In genomic region chr1:155171836-155172731, GRCh38 we compare ENCODE assay signal across 9 cellular contexts. TPM values are rescaled to one million over a fixed set of nuclear protein-coding genes. Genes with fewer than 3 reads are reported as not detected.
DNase-seq lines count a peak whose midpoint lies in the region; ATAC-seq, FAIRE-seq and TF ChIP-seq lines count a peak whose summit lies in the region.
"Had no signal": no experiment of that assay in that cellular context is flagged by ENCODE, and none has a peak within 500 bp of the region (broad histone marks: within the 10 kb centered on the region; RNA-seq: fewer than 3 reads in every experiment).

No MANE protein-coding gene starts in this region.

- H3K4me2 ChIP-seq in fibroblast of lung (ENCODE audit: extremely low read depth, insufficient read depth, low read length): peak overlapping the region; percentile 95

- peak overlapping the region; percentile 93 for H3K4me3 Mint-ChIP-seq in activated naive CD4-positive, alpha-beta T cell treated with anti-CD3 and anti-CD28 coated beads for 36 hours

- CTCF ChIA-PET in activated naive CD4-positive, alpha-beta T cell treated with anti-CD3 and anti-CD28 coated beads for 36 hours (lab: Charles Lee): interaction anchor here (0.6 to 12.0 kb wide), 28 partner anchors 8 to 228 kb away, joined by 3 to 234 read pairs (median 6); partner anchors contain the start of genes MTX1, SLC50A1 and THBS3

- H3K9me3 ChIP-seq in fibroblast of lung (ENCODE audit: control insufficient read depth, insufficient read depth, low read depth, low read length) (no peaks in the 10 kb centered on the region), psoas muscle (no peaks in the 10 kb centered on the region)

- H3K4me3 ChIP-seq in fibroblast of lung (replicated peaks in 1 of 4; ENCODE audit: control extremely low read depth in 1 of 4, insufficient read depth in 1 of 4, low read depth in 3 of 4, low read length in 4 of 4) (peak overlapping the region; percentile 76 to 97 (median 94)), psoas muscle (peak overlapping the region; percentile 74)

- H3K9ac ChIP-seq in fibroblast of lung (ENCODE audit: insufficient read depth, low read length): peak overlapping the region; percentile 96

- no peak; the same call in 2 of the 3 replicates for ATAC-seq in SK-N-SH treated with all-trans-retinoic acid at 6 μM for 48 hours
- no peak for ATAC-seq in psoas muscle

- no peaks in the 10 kb centered on the region for H3K9me3 Mint-ChIP-seq in activated naive CD4-positive, alpha-beta T cell treated with anti-CD3 and anti-CD28 coated beads for 36 hours

- 32 to 39% (median 35%) methylated on average over 8 of the region's 8 CpGs for WGBS in psoas muscle, 3 donors

- H3K27me3 Mint-ChIP-seq in activated naive CD4-positive, alpha-beta T cell treated with anti-CD3 and anti-CD28 coated beads for 36 hours (ENCODE audit: low read depth): no peaks in the 10 kb centered on the region

- H3K4me1 ChIP-seq in fibroblast of lung (ENCODE audit: control insufficient read depth, extremely low read depth, insufficient read depth, low read length): peaks cover 12% of the 10 kb centered on the region
- peaks cover 10% of the 10 kb centered on the region for H3K4me1 ChIP-seq in psoas muscle

- peaks cover 11% of the 10 kb centered on the region for H3K36me3 Mint-ChIP-seq in activated naive CD4-positive, alpha-beta T cell treated with anti-CD3 and anti-CD28 coated beads for 36 hours (ENCODE audit: low read depth)

- DNase-seq in activated naive CD4-positive, alpha-beta T cell treated with anti-CD3 and anti-CD28 coated beads for 36 hours: no peak
- no peak for DNase-seq in activated naive CD4-positive, alpha-beta T cell (lab: John Stamatoyannopoulos, UW)
- DNase-seq in fibroblast of lung (ENCODE audit: low read depth in 2 of 2): no peak
- no peak for DNase-seq in psoas muscle
- DNase-seq in GM12892 (ENCODE audit: insufficient read length): no peak
- no peak for DNase-seq in foreskin melanocyte
- no peak for DNase-seq in HK-2 (ENCODE audit: unreplicated experiment)

- peak overlapping the region; percentile 97 for H3K27ac Mint-ChIP-seq in activated naive CD4-positive, alpha-beta T cell treated with anti-CD3 and anti-CD28 coated beads for 36 hours

- H3K4me1 Mint-ChIP-seq in activated naive CD4-positive, alpha-beta T cell treated with anti-CD3 and anti-CD28 coated beads for 36 hours (ENCODE audit: low read depth): peaks cover 53% of the 10 kb centered on the region

- H3K36me3 ChIP-seq in fibroblast of lung (ENCODE audit: control insufficient read depth, insufficient read depth, low read length) (peaks cover 3% of the 10 kb centered on the region), psoas muscle (ENCODE audit: insufficient read depth in 1 of 2, low read depth in 1 of 2) (peaks cover 0 to 27% of the 10 kb centered on the region in 2 donors)

- H3K27ac ChIP-seq in fibroblast of lung (ENCODE audit: insufficient read depth, low read length) (peak overlapping the region; percentile 98), psoas muscle (peak overlapping the region; percentile 81)

- TF ChIP-seq CTCF in fibroblast of lung (conservative IDR thresholded peaks at IDR 0.05 in 1 of 2, IDR thresholded peaks at IDR 0.05 in 1 of 2; ENCODE audit: low read depth in 1 of 2, low read length in 2 of 2): no peak
- no peak for TF ChIP-seq CTCF in psoas muscle (IDR thresholded peaks at IDR 0.05)

- H3K27me3 ChIP-seq in fibroblast of lung (ENCODE audit: control insufficient read depth, insufficient read depth, low read length) (no peaks in the 10 kb centered on the region), psoas muscle (ENCODE audit: insufficient read depth in 3 of 3, low read length in 2 of 3) (peaks cover 0 to 14% (median 10%) of the 10 kb centered on the region in 3 donors)

- H4K20me1 ChIP-seq in fibroblast of lung (ENCODE audit: control insufficient read depth, extremely low read depth, insufficient read depth, low read length): no peaks in the 10 kb centered on the region

- peak overlapping the region; percentile 82 for H2AFZ ChIP-seq in fibroblast of lung (ENCODE audit: low read length)

- intact Hi-C loops in activated naive CD4-positive, alpha-beta T cell treated with anti-CD3 and anti-CD28 coated beads for 36 hours (cut with micrococcal nuclease): loop anchor here (5.0 kb wide), 1 partner anchor 135 kb away; the partner anchor contains the start of gene FDPS
- intact Hi-C loops in psoas muscle (cut with DNase I): no loop called here

- no peak for TF ChIP-seq POLR2A in GM12892 (IDR thresholded peaks at IDR 0.05; ENCODE audit: low read depth, low read length)

- H3K79me2 ChIP-seq in fibroblast of lung (ENCODE audit: control insufficient read depth, insufficient read depth, low read length): peaks cover 11% of the 10 kb centered on the region

- no peak for FAIRE-seq in GM12892 (lab: Jason Lieb, UNC)
- FAIRE-seq: endometrium had no signal

TF ChIP-seq in SK-N-SH treated with all-trans-retinoic acid at 6 μM for 48 hours, 23 proteins besides CTCF, POLR2A, EP300 and RAD21:
- TF ChIP-seq POU6F1 (CRISPR knock-in tag; IDR thresholded peaks at IDR 0.05; ENCODE audit: borderline replicate concordance, low read depth) (no peak), BACH2 (CRISPR knock-in tag; IDR thresholded peaks at IDR 0.05; ENCODE audit: borderline replicate concordance) (no peak), ZNF70 (CRISPR knock-in tag; IDR thresholded peaks at IDR 0.05) (peak; percentile 91), ZFP3 (CRISPR knock-in tag; IDR thresholded peaks at IDR 0.05) (no peak)

RNA-seq across cellular contexts. Expression of gene KRTCAP2, which starts 1.0 kb away (rescaled TPM):
- total RNA-seq in activated naive CD4-positive, alpha-beta T cell treated with anti-CD3 and anti-CD28 coated beads for 36 hours: 100 to 1,000 TPM; 129 to 137 TPM
- 122 and 125 TPM in 2 replicates for total RNA-seq in fibroblast of lung
- polyA plus RNA-seq in fibroblast of lung: 123 and 134 TPM in 2 replicates
- polyA plus RNA-seq in fibroblast of lung (2012): 213 and 246 TPM in 2 replicates
- 358 and 370 TPM in 2 replicates for polyA minus RNA-seq in fibroblast of lung (ENCODE audit: low replicate concordance)
- 100 to 1,000 TPM; 115 to 152 (median 118) TPM for total RNA-seq in psoas muscle
- 100 to 1,000 TPM; 137 to 171 (median 149) TPM for polyA plus RNA-seq in psoas muscle
- 92.9 TPM for polyA plus RNA-seq in GM12892 (2012; ENCODE audit: missing spikeins)

RNA-seq across cellular contexts. Expression of gene TRIM46, which starts 1.6 kb away (rescaled TPM):
- 1 to 10 TPM; 3.2 to 3.6 TPM for total RNA-seq in activated naive CD4-positive, alpha-beta T cell treated with anti-CD3 and anti-CD28 coated beads for 36 hours
- total RNA-seq in fibroblast of lung (3.1 and 4.0 TPM in 2 replicates), psoas muscle (under 1 TPM in 2 of 4 donors, not detected in 2; 0.15 to 0.16 TPM)
- polyA plus RNA-seq in fibroblast of lung (1.9 and 2.2 TPM in 2 replicates), psoas muscle (under 1 TPM in 2 of 3 donors, not detected in 1; 0.03 TPM)
- 2.7 and 3.4 TPM in 2 replicates for polyA plus RNA-seq in fibroblast of lung (2012)
- 4.6 and 5.3 TPM in 2 replicates for polyA minus RNA-seq in fibroblast of lung (ENCODE audit: low replicate concordance)
- 1.1 TPM for polyA plus RNA-seq in GM12892 (2012; ENCODE audit: missing spikeins)

RNA-seq across cellular contexts. Expression of gene DPM3, which starts 31.8 kb away (rescaled TPM):
- 10 to 100 TPM; 31.4 to 35.5 TPM for total RNA-seq in activated naive CD4-positive, alpha-beta T cell treated with anti-CD3 and anti-CD28 coated beads for 36 hours
- total RNA-seq in fibroblast of lung: 27.7 and 40.5 TPM in 2 replicates
- 31.9 and 35.4 TPM in 2 replicates for polyA plus RNA-seq in fibroblast of lung
- 74.2 and 92.4 TPM in 2 replicates for polyA plus RNA-seq in fibroblast of lung (2012)
- polyA minus RNA-seq in fibroblast of lung (ENCODE audit: low replicate concordance): 9.8 and 13.2 TPM in 2 replicates
- total RNA-seq in psoas muscle: 10 to 100 TPM; 47.0 to 54.5 (median 50.0) TPM
- 100 to 1,000 TPM; 110 to 123 (median 122) TPM for polyA plus RNA-seq in psoas muscle
- 19.6 TPM for polyA plus RNA-seq in GM12892 (2012; ENCODE audit: missing spikeins)

RNA-seq across cellular contexts. Expression of gene THBS3, which starts 35.6 kb away (rescaled TPM):
- 10 to 100 TPM; 15.4 to 15.7 TPM for total RNA-seq in activated naive CD4-positive, alpha-beta T cell treated with anti-CD3 and anti-CD28 coated beads for 36 hours
- total RNA-seq in fibroblast of lung (36.8 and 38.3 TPM in 2 replicates), psoas muscle (1 to 10 TPM; 3.1 to 8.1 (median 4.5) TPM)
- polyA plus RNA-seq in fibroblast of lung (30.0 and 39.6 TPM in 2 replicates), psoas muscle (1 to 10 TPM; 2.8 to 3.5 (median 2.8) TPM)
- polyA plus RNA-seq in fibroblast of lung (2012): 25.9 and 33.5 TPM in 2 replicates
- polyA minus RNA-seq in fibroblast of lung (ENCODE audit: low replicate concordance): 31.4 and 41.7 TPM in 2 replicates
- 7.3 TPM for polyA plus RNA-seq in GM12892 (2012; ENCODE audit: missing spikeins)

RNA-seq across cellular contexts. Expression of gene MTX1, which starts 36.4 kb away (rescaled TPM):
- 10 to 100 TPM; 46.8 to 47.4 TPM for total RNA-seq in activated naive CD4-positive, alpha-beta T cell treated with anti-CD3 and anti-CD28 coated beads for 36 hours
- total RNA-seq in fibroblast of lung (36.7 and 46.6 TPM in 2 replicates), psoas muscle (10 to 100 TPM in 3 of 4 donors, 1 to 10 TPM in 1; 8.1 to 17.7 (median 14.0) TPM)
- polyA plus RNA-seq in fibroblast of lung (42.2 and 52.4 TPM in 2 replicates), psoas muscle (10 to 100 TPM; 25.8 to 47.1 (median 27.4) TPM)
- polyA plus RNA-seq in fibroblast of lung (2012): 51.8 and 72.5 TPM in 2 replicates
- polyA minus RNA-seq in fibroblast of lung (ENCODE audit: low replicate concordance): 97.5 and 113 TPM in 2 replicates
- polyA plus RNA-seq in GM12892 (2012; ENCODE audit: missing spikeins): 36.4 TPM
